1 cellular context compared by ENCODE assay signal in the genomic region with DNA sequence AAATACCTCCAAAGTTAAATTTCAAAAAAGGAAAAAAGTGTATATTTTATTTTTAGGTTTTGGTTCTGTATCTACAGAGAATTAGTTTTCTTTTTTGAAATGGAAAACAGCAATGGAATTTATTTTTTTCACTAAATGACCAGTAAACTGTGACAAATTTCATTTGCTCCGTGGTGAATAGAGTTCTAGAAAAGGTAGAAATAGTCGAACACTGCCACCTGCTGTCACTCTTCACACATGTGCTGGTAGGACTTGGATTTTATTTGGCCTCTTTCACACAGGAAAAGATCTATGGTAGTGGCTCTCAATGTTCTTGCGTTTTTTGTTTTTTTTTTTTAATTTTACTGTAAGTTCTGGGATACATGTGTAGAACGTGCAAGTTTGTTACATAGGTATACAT.
TF ChIP-seq lines count a peak whose summit lies in the region.

No MANE protein-coding gene starts in this region.

TF ChIP-seq in GM23338, 12 proteins besides CTCF, POLR2A, EP300 and RAD21 (continued from another document):
- TF ChIP-seq, protein P1, sequence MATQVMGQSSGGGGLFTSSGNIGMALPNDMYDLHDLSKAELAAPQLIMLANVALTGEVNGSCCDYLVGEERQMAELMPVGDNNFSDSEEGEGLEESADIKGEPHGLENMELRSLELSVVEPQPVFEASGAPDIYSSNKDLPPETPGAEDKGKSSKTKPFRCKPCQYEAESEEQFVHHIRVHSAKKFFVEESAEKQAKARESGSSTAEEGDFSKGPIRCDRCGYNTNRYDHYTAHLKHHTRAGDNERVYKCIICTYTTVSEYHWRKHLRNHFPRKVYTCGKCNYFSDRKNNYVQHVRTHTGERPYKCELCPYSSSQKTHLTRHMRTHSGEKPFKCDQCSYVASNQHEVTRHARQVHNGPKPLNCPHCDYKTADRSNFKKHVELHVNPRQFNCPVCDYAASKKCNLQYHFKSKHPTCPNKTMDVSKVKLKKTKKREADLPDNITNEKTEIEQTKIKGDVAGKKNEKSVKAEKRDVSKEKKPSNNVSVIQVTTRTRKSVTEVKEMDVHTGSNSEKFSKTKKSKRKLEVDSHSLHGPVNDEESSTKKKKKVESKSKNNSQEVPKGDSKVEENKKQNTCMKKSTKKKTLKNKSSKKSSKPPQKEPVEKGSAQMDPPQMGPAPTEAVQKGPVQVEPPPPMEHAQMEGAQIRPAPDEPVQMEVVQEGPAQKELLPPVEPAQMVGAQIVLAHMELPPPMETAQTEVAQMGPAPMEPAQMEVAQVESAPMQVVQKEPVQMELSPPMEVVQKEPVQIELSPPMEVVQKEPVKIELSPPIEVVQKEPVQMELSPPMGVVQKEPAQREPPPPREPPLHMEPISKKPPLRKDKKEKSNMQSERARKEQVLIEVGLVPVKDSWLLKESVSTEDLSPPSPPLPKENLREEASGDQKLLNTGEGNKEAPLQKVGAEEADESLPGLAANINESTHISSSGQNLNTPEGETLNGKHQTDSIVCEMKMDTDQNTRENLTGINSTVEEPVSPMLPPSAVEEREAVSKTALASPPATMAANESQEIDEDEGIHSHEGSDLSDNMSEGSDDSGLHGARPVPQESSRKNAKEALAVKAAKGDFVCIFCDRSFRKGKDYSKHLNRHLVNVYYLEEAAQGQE (IDR thresholded peaks at IDR 0.05; ENCODE audit: unreplicated experiment): no peak
- TF ChIP-seq NANOG (IDR thresholded peaks at IDR 0.05; ENCODE audit: borderline replicate concordance) (no peak), ZNF331 (CRISPR knock-in tag; IDR thresholded peaks at IDR 0.05; ENCODE audit: low read depth) (no peak), JUNB (IDR thresholded peaks at IDR 0.05; ENCODE audit: unreplicated experiment) (no peak), POLR2AphosphoS5 (IDR thresholded peaks at IDR 0.05; ENCODE audit: low read depth) (no peak), CREB1 (CRISPR knock-in tag; IDR thresholded peaks at IDR 0.05; ENCODE audit: low read depth) (no peak), EZH2phosphoT487 (IDR thresholded peaks at IDR 0.05; ENCODE audit: unreplicated experiment) (no peak), EZH2 (IDR thresholded peaks at IDR 0.05; ENCODE audit: low read depth, unreplicated experiment) (no peak)
- TF ChIP-seq, protein P2, sequence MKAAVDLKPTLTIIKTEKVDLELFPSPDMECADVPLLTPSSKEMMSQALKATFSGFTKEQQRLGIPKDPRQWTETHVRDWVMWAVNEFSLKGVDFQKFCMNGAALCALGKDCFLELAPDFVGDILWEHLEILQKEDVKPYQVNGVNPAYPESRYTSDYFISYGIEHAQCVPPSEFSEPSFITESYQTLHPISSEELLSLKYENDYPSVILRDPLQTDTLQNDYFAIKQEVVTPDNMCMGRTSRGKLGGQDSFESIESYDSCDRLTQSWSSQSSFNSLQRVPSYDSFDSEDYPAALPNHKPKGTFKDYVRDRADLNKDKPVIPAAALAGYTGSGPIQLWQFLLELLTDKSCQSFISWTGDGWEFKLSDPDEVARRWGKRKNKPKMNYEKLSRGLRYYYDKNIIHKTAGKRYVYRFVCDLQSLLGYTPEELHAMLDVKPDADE (IDR thresholded peaks at IDR 0.05): no peak
